Comparison of ENCODE assay signal across 2 cellular contexts in genomic region chr19:38661996-38662395, GRCh38.
TF ChIP-seq lines count a peak whose summit lies in the region.

No MANE protein-coding gene starts in this region.

TF ChIP-seq in SK-N-SH, 30 proteins besides CTCF, POLR2A, EP300 and RAD21 (continued from another document):
- TF ChIP-seq REST (IDR thresholded peaks at IDR 0.05; ENCODE audit: low read depth, low read length) (no peak), YY1 (IDR thresholded peaks at IDR 0.05; ENCODE audit: low read depth) (no peak), TCF12 (IDR thresholded peaks at IDR 0.05) (no peak), JUND (IDR thresholded peaks at IDR 0.05) (no peak), EZH2phosphoT487 (IDR thresholded peaks at IDR 0.05; ENCODE audit: borderline replicate concordance, low read depth) (no peak), POLR2AphosphoS5 (IDR thresholded peaks at IDR 0.05; ENCODE audit: low read depth, low read length) (no peak), SIN3A (IDR thresholded peaks at IDR 0.05; ENCODE audit: borderline replicate concordance, low read depth, low read length) (no peak), SMC3 (IDR thresholded peaks at IDR 0.05; ENCODE audit: low read depth, low read length) (no peak), RFX5 (IDR thresholded peaks at IDR 0.05; ENCODE audit: low read length) (no peak)
- TF ChIP-seq, protein P1, sequence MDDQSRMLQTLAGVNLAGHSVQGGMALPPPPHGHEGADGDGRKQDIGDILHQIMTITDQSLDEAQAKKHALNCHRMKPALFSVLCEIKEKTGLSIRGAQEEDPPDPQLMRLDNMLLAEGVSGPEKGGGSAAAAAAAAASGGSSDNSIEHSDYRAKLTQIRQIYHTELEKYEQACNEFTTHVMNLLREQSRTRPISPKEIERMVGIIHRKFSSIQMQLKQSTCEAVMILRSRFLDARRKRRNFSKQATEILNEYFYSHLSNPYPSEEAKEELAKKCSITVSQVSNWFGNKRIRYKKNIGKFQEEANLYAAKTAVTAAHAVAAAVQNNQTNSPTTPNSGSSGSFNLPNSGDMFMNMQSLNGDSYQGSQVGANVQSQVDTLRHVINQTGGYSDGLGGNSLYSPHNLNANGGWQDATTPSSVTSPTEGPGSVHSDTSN (IDR thresholded peaks at IDR 0.05) = no peak
- TF ChIP-seq, protein P2, sequence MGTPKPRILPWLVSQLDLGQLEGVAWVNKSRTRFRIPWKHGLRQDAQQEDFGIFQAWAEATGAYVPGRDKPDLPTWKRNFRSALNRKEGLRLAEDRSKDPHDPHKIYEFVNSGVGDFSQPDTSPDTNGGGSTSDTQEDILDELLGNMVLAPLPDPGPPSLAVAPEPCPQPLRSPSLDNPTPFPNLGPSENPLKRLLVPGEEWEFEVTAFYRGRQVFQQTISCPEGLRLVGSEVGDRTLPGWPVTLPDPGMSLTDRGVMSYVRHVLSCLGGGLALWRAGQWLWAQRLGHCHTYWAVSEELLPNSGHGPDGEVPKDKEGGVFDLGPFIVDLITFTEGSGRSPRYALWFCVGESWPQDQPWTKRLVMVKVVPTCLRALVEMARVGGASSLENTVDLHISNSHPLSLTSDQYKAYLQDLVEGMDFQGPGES (IDR thresholded peaks at IDR 0.05; ENCODE audit: low read depth, low read length) = no peak

TF ChIP-seq in SK-N-SH treated with all-trans-retinoic acid at 6 μM for 48 hours, 23 proteins besides CTCF, POLR2A, EP300 and RAD21 (continued from another document):
- TF ChIP-seq, protein P3, sequence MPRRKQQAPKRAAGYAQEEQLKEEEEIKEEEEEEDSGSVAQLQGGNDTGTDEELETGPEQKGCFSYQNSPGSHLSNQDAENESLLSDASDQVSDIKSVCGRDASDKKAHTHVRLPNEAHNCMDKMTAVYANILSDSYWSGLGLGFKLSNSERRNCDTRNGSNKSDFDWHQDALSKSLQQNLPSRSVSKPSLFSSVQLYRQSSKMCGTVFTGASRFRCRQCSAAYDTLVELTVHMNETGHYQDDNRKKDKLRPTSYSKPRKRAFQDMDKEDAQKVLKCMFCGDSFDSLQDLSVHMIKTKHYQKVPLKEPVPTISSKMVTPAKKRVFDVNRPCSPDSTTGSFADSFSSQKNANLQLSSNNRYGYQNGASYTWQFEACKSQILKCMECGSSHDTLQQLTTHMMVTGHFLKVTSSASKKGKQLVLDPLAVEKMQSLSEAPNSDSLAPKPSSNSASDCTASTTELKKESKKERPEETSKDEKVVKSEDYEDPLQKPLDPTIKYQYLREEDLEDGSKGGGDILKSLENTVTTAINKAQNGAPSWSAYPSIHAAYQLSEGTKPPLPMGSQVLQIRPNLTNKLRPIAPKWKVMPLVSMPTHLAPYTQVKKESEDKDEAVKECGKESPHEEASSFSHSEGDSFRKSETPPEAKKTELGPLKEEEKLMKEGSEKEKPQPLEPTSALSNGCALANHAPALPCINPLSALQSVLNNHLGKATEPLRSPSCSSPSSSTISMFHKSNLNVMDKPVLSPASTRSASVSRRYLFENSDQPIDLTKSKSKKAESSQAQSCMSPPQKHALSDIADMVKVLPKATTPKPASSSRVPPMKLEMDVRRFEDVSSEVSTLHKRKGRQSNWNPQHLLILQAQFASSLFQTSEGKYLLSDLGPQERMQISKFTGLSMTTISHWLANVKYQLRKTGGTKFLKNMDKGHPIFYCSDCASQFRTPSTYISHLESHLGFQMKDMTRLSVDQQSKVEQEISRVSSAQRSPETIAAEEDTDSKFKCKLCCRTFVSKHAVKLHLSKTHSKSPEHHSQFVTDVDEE (CRISPR knock-in tag; IDR thresholded peaks at IDR 0.05) = no peak
- TF ChIP-seq ESRRG (CRISPR knock-in tag; IDR thresholded peaks at IDR 0.05) = no peak
